32 cellular contexts compared by ENCODE assay signal in genomic region chr18:54580202-54580729, GRCh38. TPM values are rescaled to one million over a fixed set of nuclear protein-coding genes. Genes with fewer than 3 reads are reported as not detected.
"Had no signal": no experiment of that assay in that cellular context is flagged by ENCODE, and none has a peak within 500 bp of the region (broad histone marks: within the 10 kb centered on the region; RNA-seq: fewer than 3 reads in every experiment).

No MANE protein-coding gene starts in this region.

- H3K4me3 ChIP-seq: left lung, lower lobe of right lung, pancreas, prostate gland, sigmoid colon, spleen, suprapubic skin, thoracic aorta, tibial artery, upper lobe of right lung had no signal

- H3K27me3 ChIP-seq: left lung, pancreas, sigmoid colon, suprapubic skin, tibial artery, upper lobe of right lung had no signal

- ATAC-seq: left colon; left lung; lower lobe of right lung; naive thymus-derived CD8-positive, alpha-beta T cell; pancreas; right cardiac atrium; stimulated activated effector memory CD8-positive, alpha-beta T cell treated with anti-CD3 and anti-CD28 coated beads, Interleukin-12 subunit alpha, Interleukin-12 subunit beta, amount 100 ng/mL, for 72 hours; upper lobe of right lung had no signal

- H3K4me3 Mint-ChIP-seq: immature natural killer cell; naive thymus-derived CD8-positive, alpha-beta T cell; nephron progenitor cell; stimulated activated effector memory CD8-positive, alpha-beta T cell treated with anti-CD3 and anti-CD28 coated beads, Interleukin-12 subunit alpha, Interleukin-12 subunit beta, amount 100 ng/mL, for 72 hours; stimulated activated naive CD8-positive, alpha-beta T cell treated with anti-CD3 and anti-CD28 coated beads, Interleukin-15, Interleukin-2, amounts not matched to agents 100 ng/mL and 50 ng/mL, for 24 hours had no signal

- H3K9me3 ChIP-seq: left lung, lower lobe of right lung, pancreas, prostate gland, sigmoid colon, spleen, suprapubic skin, thoracic aorta, tibial artery, upper lobe of right lung had no signal

- H3K36me3 ChIP-seq: left lung, lower lobe of right lung, pancreas, prostate gland, sigmoid colon, spleen, suprapubic skin, thoracic aorta, tibial artery, upper lobe of right lung had no signal

- H3K27ac Mint-ChIP-seq: immature natural killer cell; nephron progenitor cell; stimulated activated effector memory CD8-positive, alpha-beta T cell treated with anti-CD3 and anti-CD28 coated beads, Interleukin-12 subunit alpha, Interleukin-12 subunit beta, amount 100 ng/mL, for 72 hours; stimulated activated naive CD8-positive, alpha-beta T cell treated with anti-CD3 and anti-CD28 coated beads, Interleukin-15, Interleukin-2, amounts not matched to agents 100 ng/mL and 50 ng/mL, for 24 hours had no signal

- H3K4me1 ChIP-seq: left lung, lower lobe of right lung, pancreas, prostate gland, sigmoid colon, spleen, suprapubic skin, tibial artery, upper lobe of right lung had no signal

- H3K9me3 Mint-ChIP-seq: stimulated activated effector memory CD8-positive, alpha-beta T cell treated with anti-CD3 and anti-CD28 coated beads, Interleukin-12 subunit alpha, Interleukin-12 subunit beta, amount 100 ng/mL, for 72 hours; stimulated activated naive CD8-positive, alpha-beta T cell treated with anti-CD3 and anti-CD28 coated beads, Interleukin-15, Interleukin-2, amounts not matched to agents 100 ng/mL and 50 ng/mL, for 24 hours had no signal

- H3K27ac ChIP-seq: left lung, lower lobe of right lung, pancreas, prostate gland, sigmoid colon, spleen, suprapubic skin, thoracic aorta, tibial artery, upper lobe of right lung had no signal

- DNase-seq: hippocampal formation; immature natural killer cell; kidney; left colon; left lung; lower lobe of right lung; mammary epithelial cell; mesenchymal stem cell; naive thymus-derived CD8-positive, alpha-beta T cell; nephron progenitor cell; nucleus accumbens; pancreas; posterior cingulate gyrus; retina; right cardiac atrium; sigmoid colon; small intestine; spleen; stimulated activated CD4-positive, alpha-beta T cell treated with anti-CD3 and anti-CD28 coated beads, Interleukin-4, amount 100 ng/mL, for 24 hours; stimulated activated naive CD4-positive, alpha-beta T cell; tibial artery; trophoblast cell; upper lobe of right lung had no signal

- H3K36me3 Mint-ChIP-seq: immature natural killer cell; naive thymus-derived CD8-positive, alpha-beta T cell; stimulated activated effector memory CD8-positive, alpha-beta T cell treated with anti-CD3 and anti-CD28 coated beads, Interleukin-12 subunit alpha, Interleukin-12 subunit beta, amount 100 ng/mL, for 72 hours had no signal

- H3K4me1 Mint-ChIP-seq: immature natural killer cell; naive thymus-derived CD8-positive, alpha-beta T cell; nephron progenitor cell; stimulated activated effector memory CD8-positive, alpha-beta T cell treated with anti-CD3 and anti-CD28 coated beads, Interleukin-12 subunit alpha, Interleukin-12 subunit beta, amount 100 ng/mL, for 72 hours had no signal

RNA-seq across cellular contexts. Expression of gene DYNAP, which starts 10.8 kb away (rescaled TPM):
- total RNA-seq: kidney; left colon; left lung; liver; lower lobe of right lung; mammary epithelial cell; mucosa of gallbladder; naive thymus-derived CD8-positive, alpha-beta T cell; osteoblast; pancreas; prostate gland; right cardiac atrium; sigmoid colon; subcutaneous adipose tissue; suprapubic skin; thoracic aorta; upper lobe of right lung had no signal
